18 cellular contexts compared by ENCODE assay signal in genomic region chr4:1598641-1599481, GRCh38.
DNase-seq lines count a peak whose midpoint lies in the region; ATAC-seq and TF ChIP-seq lines count a peak whose summit lies in the region.
"Had no signal": no experiment of that assay in that cellular context is flagged by ENCODE, and none has a peak within 500 bp of the region (broad histone marks: within the 10 kb centered on the region; RNA-seq: fewer than 3 reads in every experiment).

No MANE protein-coding gene starts in this region.

- H3K36me3 ChIP-seq in BLaER1 (no peaks in the 10 kb centered on the region), H7 (replicated peaks; ENCODE audit: control insufficient read depth, insufficient read depth, low read length) (no peaks in the 10 kb centered on the region), neuronal stem cell (replicated peaks in 1 of 2; ENCODE audit: control insufficient read depth in 2 of 2, insufficient read depth in 2 of 2, low read length in 2 of 2) (no peaks in the 10 kb centered on the region), esophagus squamous epithelium (no peaks in the 10 kb centered on the region)
- H3K36me3 ChIP-seq: HAP-1 had no signal

- H3K14ac ChIP-seq in neuronal stem cell (ENCODE audit: low read length): peak overlapping the region; percentile 21

- TF ChIP-seq POLR2A in esophagus squamous epithelium (IDR thresholded peaks at IDR 0.05): no peak

- no peak overlapping the region for H2BK120ac ChIP-seq in neuronal stem cell (ENCODE audit: low read depth, low read length)

- H3K4me2 ChIP-seq in BLaER1: peak overlapping the region; percentile 90
- no peak overlapping the region for H3K4me2 ChIP-seq in neuronal stem cell (ENCODE audit: insufficient read depth, low read length, poor library complexity, severe bottlenecking)
- H3K4me2 ChIP-seq: A549 had no signal

- H3K4me1 ChIP-seq in BLaER1: peaks cover 95% of the 10 kb centered on the region
- H3K4me1 ChIP-seq in neuronal stem cell (ENCODE audit: control insufficient read depth in 2 of 2, insufficient read depth in 1 of 2, low read depth in 1 of 2, low read length in 2 of 2): peaks cover 0 to 6% of the 10 kb centered on the region in 2 donors
- peaks cover 0 to 3% (median 0%) of the 10 kb centered on the region in 3 donors for H3K4me1 ChIP-seq in esophagus squamous epithelium
- H3K4me1 ChIP-seq: HAP-1 had no signal

- H3K9me3 ChIP-seq in BLaER1 (no peaks in the 10 kb centered on the region), neuronal stem cell (replicated peaks in 1 of 2; ENCODE audit: control insufficient read depth in 2 of 2, insufficient read depth in 1 of 2, low read depth in 1 of 2, low read length in 2 of 2) (no peaks in the 10 kb centered on the region), esophagus squamous epithelium (no peaks in the 10 kb centered on the region)
- H3K9me3 ChIP-seq: A549, HAP-1 had no signal

- peak overlapping the region; percentile 85 for H3K23ac ChIP-seq in neuronal stem cell (ENCODE audit: low read depth, low read length, poor library complexity)

- no peaks in the 10 kb centered on the region for H3K27me3 ChIP-seq in BLaER1
- H3K27me3 ChIP-seq in H7 (ENCODE audit: control insufficient read depth, insufficient read depth, low read length): no peaks in the 10 kb centered on the region
- H3K27me3 ChIP-seq in neuronal stem cell (ENCODE audit: control insufficient read depth in 3 of 3, insufficient read depth in 3 of 3, low read depth in 1 of 3, low read length in 3 of 3): peaks cover 0 to 18% (median 0%) of the 10 kb centered on the region in 3 experiments
- H3K27me3 ChIP-seq in esophagus squamous epithelium: peaks cover 0 to 71% (median under 1%) of the 10 kb centered on the region in 4 donors

- peak; percentile 55 for DNase-seq in H7
- peak; percentile 18 for DNase-seq in left ventricle myocardium superior
- no peak for DNase-seq in neuronal stem cell (ENCODE audit: low spot score)
- no peak for DNase-seq in esophagus squamous epithelium (lab: John Stamatoyannopoulos, UW)
- DNase-seq in KBM-7: no peak
- DNase-seq: DMS53, EL, NCI-H1092 treated with DMSO at 0.1 percent for 48 hours, NCI-H2081 treated with DMSO at 0.1 percent for 48 hours, NCI-H446 treated with DMSO at 0.1 percent for 48 hours, NCI-H69 had no signal

- no peak overlapping the region for H4K8ac ChIP-seq in neuronal stem cell (ENCODE audit: low read depth, low read length)

- H2BK15ac ChIP-seq in neuronal stem cell (ENCODE audit: low read length): peak overlapping the region; percentile 54

- no CpG with 5 or more reads among the region's 48 CpGs for WGBS in neuronal stem cell (ENCODE audit: extremely low coverage in 2 of 2, insufficient read length in 2 of 2, insufficient replicate concordance in 1 of 2), 2 donors
- WGBS in esophagus squamous epithelium, 2 donors: 87 to 92% methylated on average over 20 to 27 of the region's 48 CpGs

- H3K18ac ChIP-seq in neuronal stem cell (ENCODE audit: low read length): peak overlapping the region; percentile 59

- no peak for TF ChIP-seq CTCF in esophagus squamous epithelium (IDR thresholded peaks at IDR 0.05)

- H2AFZ ChIP-seq in neuronal stem cell (ENCODE audit: low read length): no peak overlapping the region

- H3K4ac ChIP-seq in neuronal stem cell (ENCODE audit: low read length): no peak overlapping the region

- H2BK5ac ChIP-seq in neuronal stem cell (ENCODE audit: low read length): peak overlapping the region; percentile 82

- in situ Hi-C loops in KBM-7 (cut with MboI; ENCODE audit: low pct_unique_long_range_greater_than_20kb, low sequenced_read_pairs): no loop called here

- peak overlapping the region; percentile 60; the same call in 1 of the 2 replicates for H3K9ac ChIP-seq in BLaER1
- H3K9ac ChIP-seq in neuronal stem cell (ENCODE audit: low read depth, low read length, poor library complexity): no peak overlapping the region

- ATAC-seq in left ventricle myocardium superior (no peak), HG03432 (IDR thresholded peaks at IDR 0.05; ENCODE audit: unreplicated experiment) (no peak), HG03135 (IDR thresholded peaks at IDR 0.05; ENCODE audit: unreplicated experiment) (no peak)
- ATAC-seq: A549, GM12878, Panc1 had no signal

- peak overlapping the region; percentile 90 for H2AK5ac ChIP-seq in neuronal stem cell (ENCODE audit: low read depth, low read length)

- no peak overlapping the region for H2BK12ac ChIP-seq in neuronal stem cell (ENCODE audit: low read length)

- H3K79me1 ChIP-seq in neuronal stem cell (ENCODE audit: low read depth, low read length): no peaks in the 10 kb centered on the region

- no peak overlapping the region for H4K91ac ChIP-seq in neuronal stem cell (ENCODE audit: low read depth, low read length, poor library complexity)

- H3K27ac ChIP-seq in BLaER1 (peak overlapping the region; percentile 85), neuronal stem cell (replicated peaks; ENCODE audit: low read length) (no peak overlapping the region), esophagus squamous epithelium (no peak overlapping the region)
- H3K27ac ChIP-seq: A549 had no signal

- peak overlapping the region; percentile 28; the same call in 1 of the 2 replicates for H3K4me3 ChIP-seq in BLaER1
- H3K4me3 ChIP-seq in H7 (ENCODE audit: insufficient read depth, low read depth, low read length): no peak overlapping the region
- no peak overlapping the region for H3K4me3 ChIP-seq in neuronal stem cell (ENCODE audit: low read length in 2 of 2)
- H3K4me3 ChIP-seq in esophagus squamous epithelium: no peak overlapping the region
- H3K4me3 ChIP-seq: A549, GM12878, HAP-1 had no signal

- intact Hi-C loops in left ventricle myocardium superior (cut with micrococcal nuclease): no loop called here
- intact Hi-C loops in esophagus squamous epithelium (cut with DNase I): no loop called here

- H4K20me1 ChIP-seq in BLaER1: no peaks in the 10 kb centered on the region

Comparison
In these comparisons a context has a peak if more than half of its experiments do, and no peak if none do; other contexts are left out.
1. DNase-seq: peak in H7 (single experiment) and left ventricle myocardium superior (single experiment); none in neuronal stem cell (single experiment), esophagus squamous epithelium (single experiment) and KBM-7 (single experiment).